8 cellular contexts compared by ENCODE assay signal in the genomic region with DNA sequence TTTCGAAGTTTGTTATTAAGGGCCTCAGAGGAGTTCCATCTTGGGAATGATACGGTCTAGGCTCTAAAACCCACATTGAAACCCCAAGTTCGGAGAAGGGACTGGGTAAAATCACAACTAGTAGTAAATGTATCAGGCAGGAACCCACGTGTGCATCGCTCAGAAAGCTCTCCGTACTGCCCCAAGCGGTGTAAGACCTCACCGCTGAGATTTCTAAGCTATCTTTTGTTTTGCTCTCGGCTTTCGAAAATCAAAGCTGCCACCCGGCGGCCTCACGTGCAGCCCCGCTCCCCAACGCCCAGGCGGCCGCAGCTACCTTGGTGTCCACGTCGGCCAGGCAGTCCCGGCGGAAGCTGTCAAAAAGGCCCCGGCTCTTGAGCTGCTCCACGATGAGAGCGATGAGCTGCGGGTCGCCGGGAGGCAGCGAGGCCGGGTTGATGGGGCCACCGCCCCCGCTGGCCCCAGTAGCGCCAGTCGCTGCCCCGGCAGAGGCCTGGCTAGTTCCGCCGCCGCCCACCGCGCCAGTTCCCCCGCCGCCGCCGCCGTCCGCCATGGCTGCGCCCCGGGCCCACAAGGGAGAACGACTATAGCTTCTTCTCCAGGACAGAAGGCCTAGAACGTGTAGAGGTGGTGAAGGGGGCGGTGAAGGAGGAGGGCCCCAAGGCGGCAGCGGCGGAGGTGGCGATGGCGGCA. TPM values are rescaled to one million over a fixed set of nuclear protein-coding genes. Genes with fewer than 3 reads are reported as not detected.
DNase-seq lines count a peak whose midpoint lies in the region; ATAC-seq and TF ChIP-seq lines count a peak whose summit lies in the region.

No MANE protein-coding gene starts in this region.

- no peaks in the 10 kb centered on the region for H3K27me3 ChIP-seq in sigmoid colon

- H3K27ac ChIP-seq in sigmoid colon, result peak overlapping the region; percentile 94 to 97 (median 96)

- peak; percentile 73 for DNase-seq in GM13976 (ENCODE audit: low spot score)
- peak; percentile 67 for DNase-seq in NCI-H146 (lab: John Stamatoyannopoulos, UW)
- DNase-seq in T-helper 9 cell, result peak; percentile 47
- DNase-seq in astrocyte of the cerebellum (ENCODE audit: low read depth), result peak; percentile 55
- DNase-seq in hypothalamus (lab: John Stamatoyannopoulos, UW), result peak in 37 of 51 donors; percentile 24 to 77 (median 54)
- DNase-seq in sigmoid colon, result peak; percentile 80
- DNase-seq in OCI-M2 (lab: John Stamatoyannopoulos, UW; ENCODE audit: unreplicated experiment), result no peak

- peaks cover 0 to 19% (median 3%) of the 10 kb centered on the region in 4 donors for H3K36me3 ChIP-seq in sigmoid colon

- TF ChIP-seq CTCF in GM13976 (IDR thresholded peaks at IDR 0.05; ENCODE audit: borderline replicate concordance, control extremely low read depth, extremely low read depth, insufficient read depth, missing control alignments) (peak; percentile 59), astrocyte of the cerebellum (IDR thresholded peaks at IDR 0.05; ENCODE audit: low read depth, low read length, missing control alignments) (peak; percentile 75), sigmoid colon (IDR thresholded peaks at IDR 0.05) (peak; percentile 36 to 64 (median 62))

- TF ChIP-seq EP300 in sigmoid colon (IDR thresholded peaks at IDR 0.05), result no peak

- ATAC-seq in HG02763 (IDR thresholded peaks at IDR 0.05; ENCODE audit: unreplicated experiment), result peak; percentile 34

- peaks cover 0 to 33% (median 29%) of the 10 kb centered on the region in 4 donors for H3K4me1 ChIP-seq in sigmoid colon

- no peaks in the 10 kb centered on the region for H3K9me3 ChIP-seq in sigmoid colon

- TF ChIP-seq POLR2A in sigmoid colon (IDR thresholded peaks at IDR 0.05), result no peak

- intact Hi-C loops in sigmoid colon (cut with DNase I), result no loop called here

- 0 to 1% methylated on average over 55 of the region's 55 CpGs for WGBS in sigmoid colon, 2 donors

- H3K4me3 ChIP-seq in astrocyte of the cerebellum (ENCODE audit: low read depth, low read length), result peak overlapping the region; percentile 89
- peak overlapping the region; percentile 57 to 97 (median 97) for H3K4me3 ChIP-seq in sigmoid colon

- in situ Hi-C loops in GM13976 (cut with MboI; ENCODE audit: low sequenced_read_pairs, unreplicated experiment), result loop anchor here (5.0 to 25.0 kb wide), 2 partner anchors 351 to 696 kb away; no protein-coding TSS in a partner anchor
- in situ Hi-C loops in astrocyte of the cerebellum (cut with HindIII; ENCODE audit: low sequenced_read_pairs), result loop anchor here (25.0 kb wide), 1 partner anchor 696 kb away; no protein-coding TSS in a partner anchor

RNA-seq across cellular contexts. Expression of a gene that starts 0.4 kb away (rescaled TPM):
- total RNA-seq in sigmoid colon, result 10 to 100 TPM; 39.3 to 71.3 (median 54.3) TPM
- 10 to 100 TPM; 17.6 to 37.2 (median 31.0) TPM for polyA plus RNA-seq in sigmoid colon
